1 cellular context compared by ENCODE assay signal in the genomic region with DNA sequence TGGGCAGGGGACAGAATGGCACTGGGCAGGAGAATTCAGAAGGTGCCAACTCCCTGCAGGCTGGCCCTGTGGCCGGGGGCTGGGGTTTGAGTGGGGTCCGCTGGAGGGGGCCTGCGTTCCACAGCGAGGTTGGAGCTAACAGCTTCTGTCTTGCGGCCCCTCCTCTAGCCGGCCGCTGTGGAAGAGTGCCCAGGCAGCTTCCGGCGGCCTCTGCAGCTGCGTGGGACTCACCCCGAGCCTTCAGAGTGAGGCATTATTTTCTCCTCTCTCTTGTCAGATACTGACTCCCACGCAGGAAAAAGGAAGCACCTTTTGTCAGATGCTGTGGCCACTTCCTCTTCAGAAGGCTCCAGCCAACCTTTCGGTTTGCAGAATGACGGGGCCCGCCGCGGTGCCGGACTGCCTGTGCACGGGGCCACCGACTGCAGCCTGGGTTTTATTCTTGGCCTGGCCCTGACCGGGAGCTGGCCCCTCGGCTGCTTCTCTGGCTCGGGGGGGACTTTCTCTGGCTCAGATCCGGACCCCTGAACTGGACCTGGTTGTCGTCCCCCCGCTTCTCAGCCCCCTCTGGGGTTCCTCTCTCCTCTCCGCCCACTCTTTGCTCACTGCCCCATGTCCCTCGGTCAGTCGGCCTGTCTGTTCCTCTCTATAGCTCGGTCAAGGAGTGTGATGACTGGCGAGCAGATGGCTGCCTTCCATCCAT.
TF ChIP-seq lines count a peak whose summit lies in the region.

No MANE protein-coding gene starts in this region.

TF ChIP-seq in GM12878, 131 proteins besides CTCF, POLR2A, EP300 and RAD21 (continues in another document):
- TF ChIP-seq SMAD1 (IDR thresholded peaks at IDR 0.05; ENCODE audit: low read depth, partially characterized antibody) (no peak), YY1 (IDR thresholded peaks at IDR 0.05; ENCODE audit: low read depth, low read length) (no peak), PAX5 (IDR thresholded peaks at IDR 0.05; ENCODE audit: borderline replicate concordance, low read depth, low read length) (peak; percentile 69; the same call in 1 of the 2 replicates), LARP7 (IDR thresholded peaks at IDR 0.05) (no peak), SMARCA5 (IDR thresholded peaks at IDR 0.05) (no peak), ZBED1 (IDR thresholded peaks at IDR 0.05; ENCODE audit: borderline replicate concordance) (no peak; the same call in 1 of the 2 replicates), NR2C2 (IDR thresholded peaks at IDR 0.05; ENCODE audit: borderline replicate concordance, control insufficient read depth, insufficient read length, low read depth) (no peak), CHD1 (IDR thresholded peaks at IDR 0.05; ENCODE audit: low read depth, low read length) (no peak), TCF12 (IDR thresholded peaks at IDR 0.05; ENCODE audit: low read depth, low read length) (peak; percentile 67), STAT3 (IDR thresholded peaks at IDR 0.05; ENCODE audit: low read depth, low read length) (no peak), NFXL1 (IDR thresholded peaks at IDR 0.05; ENCODE audit: borderline replicate concordance) (no peak), MEF2B (IDR thresholded peaks at IDR 0.05; ENCODE audit: partially characterized antibody, poor library complexity, severe bottlenecking) (no peak), MTA2 (IDR thresholded peaks at IDR 0.05; ENCODE audit: low read depth) (no peak), ASH2L (IDR thresholded peaks at IDR 0.05; ENCODE audit: borderline replicate concordance, low read depth) (no peak), CHD4 (IDR thresholded peaks at IDR 0.05) (no peak), BHLHE40 (IDR thresholded peaks at IDR 0.05; ENCODE audit: borderline replicate concordance in 1 of 2, low read depth in 2 of 2, low read length in 1 of 2) (peak; percentile 34 to 54; a peak in 1 of 4 replicates), MXI1 (IDR thresholded peaks at IDR 0.05; ENCODE audit: low read depth, low read length) (no peak), CREB1 (IDR thresholded peaks at IDR 0.05; ENCODE audit: low read depth) (peak; percentile 48; the same call in 1 of the 2 replicates), IRF4 (IDR thresholded peaks at IDR 0.05; ENCODE audit: low read depth, low read length) (no peak), SMAD5 (IDR thresholded peaks at IDR 0.05; ENCODE audit: low read depth) (no peak), NRF1 (conservative IDR thresholded peaks at IDR 0.05; ENCODE audit: low read depth, low read length) (no peak), TARDBP (IDR thresholded peaks at IDR 0.05; ENCODE audit: borderline replicate concordance) (no peak), EED (IDR thresholded peaks at IDR 0.05; ENCODE audit: low read depth) (peak; percentile 30; the same call in 1 of the 2 replicates), BMI1 (IDR thresholded peaks at IDR 0.05; ENCODE audit: borderline replicate concordance) (no peak), TCF3 (IDR thresholded peaks at IDR 0.05; ENCODE audit: borderline replicate concordance, insufficient read depth, low read depth, low read length) (peak; percentile 91; the same call in 1 of the 2 replicates), IKZF1 (conservative IDR thresholded peaks at IDR 0.05) (peak; percentile 85), MTA3 (IDR thresholded peaks at IDR 0.05; ENCODE audit: borderline replicate concordance, low read length) (no peak; the same call in 1 of the 2 replicates), RB1 (IDR thresholded peaks at IDR 0.05; ENCODE audit: borderline replicate concordance) (no peak), FOS (IDR thresholded peaks at IDR 0.05; ENCODE audit: borderline replicate concordance, extremely low read depth, insufficient read length) (no peak), FOXM1 (IDR thresholded peaks at IDR 0.05; ENCODE audit: low read depth, low read length) (peak; percentile 58), MEF2A (IDR thresholded peaks at IDR 0.05; ENCODE audit: insufficient read depth, low read depth, low read length) (peak; percentile 44; the same call in 1 of the 2 replicates), RCOR1 (conservative IDR thresholded peaks at IDR 0.05; ENCODE audit: low read depth, low read length) (no peak), SPI1 (IDR thresholded peaks at IDR 0.05; ENCODE audit: borderline replicate concordance, insufficient read depth, low read depth, low read length) (peak; percentile 93), NR2F1 (conservative IDR thresholded peaks at IDR 0.05) (peak; percentile 50; the same call in 1 of the 2 replicates)
- TF ChIP-seq, protein P1, sequence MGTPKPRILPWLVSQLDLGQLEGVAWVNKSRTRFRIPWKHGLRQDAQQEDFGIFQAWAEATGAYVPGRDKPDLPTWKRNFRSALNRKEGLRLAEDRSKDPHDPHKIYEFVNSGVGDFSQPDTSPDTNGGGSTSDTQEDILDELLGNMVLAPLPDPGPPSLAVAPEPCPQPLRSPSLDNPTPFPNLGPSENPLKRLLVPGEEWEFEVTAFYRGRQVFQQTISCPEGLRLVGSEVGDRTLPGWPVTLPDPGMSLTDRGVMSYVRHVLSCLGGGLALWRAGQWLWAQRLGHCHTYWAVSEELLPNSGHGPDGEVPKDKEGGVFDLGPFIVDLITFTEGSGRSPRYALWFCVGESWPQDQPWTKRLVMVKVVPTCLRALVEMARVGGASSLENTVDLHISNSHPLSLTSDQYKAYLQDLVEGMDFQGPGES (IDR thresholded peaks at IDR 0.05), result no peak
- TF ChIP-seq, protein P2, sequence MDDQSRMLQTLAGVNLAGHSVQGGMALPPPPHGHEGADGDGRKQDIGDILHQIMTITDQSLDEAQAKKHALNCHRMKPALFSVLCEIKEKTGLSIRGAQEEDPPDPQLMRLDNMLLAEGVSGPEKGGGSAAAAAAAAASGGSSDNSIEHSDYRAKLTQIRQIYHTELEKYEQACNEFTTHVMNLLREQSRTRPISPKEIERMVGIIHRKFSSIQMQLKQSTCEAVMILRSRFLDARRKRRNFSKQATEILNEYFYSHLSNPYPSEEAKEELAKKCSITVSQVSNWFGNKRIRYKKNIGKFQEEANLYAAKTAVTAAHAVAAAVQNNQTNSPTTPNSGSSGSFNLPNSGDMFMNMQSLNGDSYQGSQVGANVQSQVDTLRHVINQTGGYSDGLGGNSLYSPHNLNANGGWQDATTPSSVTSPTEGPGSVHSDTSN (IDR thresholded peaks at IDR 0.05; ENCODE audit: insufficient replicate concordance, low read depth, low read length), result no peak
- TF ChIP-seq, protein P3, sequence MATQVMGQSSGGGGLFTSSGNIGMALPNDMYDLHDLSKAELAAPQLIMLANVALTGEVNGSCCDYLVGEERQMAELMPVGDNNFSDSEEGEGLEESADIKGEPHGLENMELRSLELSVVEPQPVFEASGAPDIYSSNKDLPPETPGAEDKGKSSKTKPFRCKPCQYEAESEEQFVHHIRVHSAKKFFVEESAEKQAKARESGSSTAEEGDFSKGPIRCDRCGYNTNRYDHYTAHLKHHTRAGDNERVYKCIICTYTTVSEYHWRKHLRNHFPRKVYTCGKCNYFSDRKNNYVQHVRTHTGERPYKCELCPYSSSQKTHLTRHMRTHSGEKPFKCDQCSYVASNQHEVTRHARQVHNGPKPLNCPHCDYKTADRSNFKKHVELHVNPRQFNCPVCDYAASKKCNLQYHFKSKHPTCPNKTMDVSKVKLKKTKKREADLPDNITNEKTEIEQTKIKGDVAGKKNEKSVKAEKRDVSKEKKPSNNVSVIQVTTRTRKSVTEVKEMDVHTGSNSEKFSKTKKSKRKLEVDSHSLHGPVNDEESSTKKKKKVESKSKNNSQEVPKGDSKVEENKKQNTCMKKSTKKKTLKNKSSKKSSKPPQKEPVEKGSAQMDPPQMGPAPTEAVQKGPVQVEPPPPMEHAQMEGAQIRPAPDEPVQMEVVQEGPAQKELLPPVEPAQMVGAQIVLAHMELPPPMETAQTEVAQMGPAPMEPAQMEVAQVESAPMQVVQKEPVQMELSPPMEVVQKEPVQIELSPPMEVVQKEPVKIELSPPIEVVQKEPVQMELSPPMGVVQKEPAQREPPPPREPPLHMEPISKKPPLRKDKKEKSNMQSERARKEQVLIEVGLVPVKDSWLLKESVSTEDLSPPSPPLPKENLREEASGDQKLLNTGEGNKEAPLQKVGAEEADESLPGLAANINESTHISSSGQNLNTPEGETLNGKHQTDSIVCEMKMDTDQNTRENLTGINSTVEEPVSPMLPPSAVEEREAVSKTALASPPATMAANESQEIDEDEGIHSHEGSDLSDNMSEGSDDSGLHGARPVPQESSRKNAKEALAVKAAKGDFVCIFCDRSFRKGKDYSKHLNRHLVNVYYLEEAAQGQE (IDR thresholded peaks at IDR 0.05; ENCODE audit: low read depth, low read length), result no peak
- TF ChIP-seq, protein P4, sequence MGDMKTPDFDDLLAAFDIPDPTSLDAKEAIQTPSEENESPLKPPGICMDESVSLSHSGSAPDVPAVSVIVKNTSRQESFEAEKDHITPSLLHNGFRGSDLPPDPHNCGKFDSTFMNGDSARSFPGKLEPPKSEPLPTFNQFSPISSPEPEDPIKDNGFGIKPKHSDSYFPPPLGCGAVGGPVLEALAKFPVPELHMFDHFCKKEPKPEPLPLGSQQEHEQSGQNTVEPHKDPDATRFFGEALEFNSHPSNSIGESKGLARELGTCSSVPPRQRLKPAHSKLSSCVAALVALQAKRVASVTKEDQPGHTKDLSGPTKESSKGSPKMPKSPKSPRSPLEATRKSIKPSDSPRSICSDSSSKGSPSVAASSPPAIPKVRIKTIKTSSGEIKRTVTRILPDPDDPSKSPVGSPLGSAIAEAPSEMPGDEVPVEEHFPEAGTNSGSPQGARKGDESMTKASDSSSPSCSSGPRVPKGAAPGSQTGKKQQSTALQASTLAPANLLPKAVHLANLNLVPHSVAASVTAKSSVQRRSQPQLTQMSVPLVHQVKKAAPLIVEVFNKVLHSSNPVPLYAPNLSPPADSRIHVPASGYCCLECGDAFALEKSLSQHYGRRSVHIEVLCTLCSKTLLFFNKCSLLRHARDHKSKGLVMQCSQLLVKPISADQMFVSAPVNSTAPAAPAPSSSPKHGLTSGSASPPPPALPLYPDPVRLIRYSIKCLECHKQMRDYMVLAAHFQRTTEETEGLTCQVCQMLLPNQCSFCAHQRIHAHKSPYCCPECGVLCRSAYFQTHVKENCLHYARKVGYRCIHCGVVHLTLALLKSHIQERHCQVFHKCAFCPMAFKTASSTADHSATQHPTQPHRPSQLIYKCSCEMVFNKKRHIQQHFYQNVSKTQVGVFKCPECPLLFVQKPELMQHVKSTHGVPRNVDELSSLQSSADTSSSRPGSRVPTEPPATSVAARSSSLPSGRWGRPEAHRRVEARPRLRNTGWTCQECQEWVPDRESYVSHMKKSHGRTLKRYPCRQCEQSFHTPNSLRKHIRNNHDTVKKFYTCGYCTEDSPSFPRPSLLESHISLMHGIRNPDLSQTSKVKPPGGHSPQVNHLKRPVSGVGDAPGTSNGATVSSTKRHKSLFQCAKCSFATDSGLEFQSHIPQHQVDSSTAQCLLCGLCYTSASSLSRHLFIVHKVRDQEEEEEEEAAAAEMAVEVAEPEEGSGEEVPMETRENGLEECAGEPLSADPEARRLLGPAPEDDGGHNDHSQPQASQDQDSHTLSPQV (IDR thresholded peaks at IDR 0.05), result no peak
- TF ChIP-seq, protein P5, sequence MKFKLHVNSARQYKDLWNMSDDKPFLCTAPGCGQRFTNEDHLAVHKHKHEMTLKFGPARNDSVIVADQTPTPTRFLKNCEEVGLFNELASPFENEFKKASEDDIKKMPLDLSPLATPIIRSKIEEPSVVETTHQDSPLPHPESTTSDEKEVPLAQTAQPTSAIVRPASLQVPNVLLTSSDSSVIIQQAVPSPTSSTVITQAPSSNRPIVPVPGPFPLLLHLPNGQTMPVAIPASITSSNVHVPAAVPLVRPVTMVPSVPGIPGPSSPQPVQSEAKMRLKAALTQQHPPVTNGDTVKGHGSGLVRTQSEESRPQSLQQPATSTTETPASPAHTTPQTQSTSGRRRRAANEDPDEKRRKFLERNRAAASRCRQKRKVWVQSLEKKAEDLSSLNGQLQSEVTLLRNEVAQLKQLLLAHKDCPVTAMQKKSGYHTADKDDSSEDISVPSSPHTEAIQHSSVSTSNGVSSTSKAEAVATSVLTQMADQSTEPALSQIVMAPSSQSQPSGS (IDR thresholded peaks at IDR 0.05; ENCODE audit: low read length), result 0 out of 2 replicates have a peak, but pooled peaks have one; percentile 51
- TF ChIP-seq, protein P6, sequence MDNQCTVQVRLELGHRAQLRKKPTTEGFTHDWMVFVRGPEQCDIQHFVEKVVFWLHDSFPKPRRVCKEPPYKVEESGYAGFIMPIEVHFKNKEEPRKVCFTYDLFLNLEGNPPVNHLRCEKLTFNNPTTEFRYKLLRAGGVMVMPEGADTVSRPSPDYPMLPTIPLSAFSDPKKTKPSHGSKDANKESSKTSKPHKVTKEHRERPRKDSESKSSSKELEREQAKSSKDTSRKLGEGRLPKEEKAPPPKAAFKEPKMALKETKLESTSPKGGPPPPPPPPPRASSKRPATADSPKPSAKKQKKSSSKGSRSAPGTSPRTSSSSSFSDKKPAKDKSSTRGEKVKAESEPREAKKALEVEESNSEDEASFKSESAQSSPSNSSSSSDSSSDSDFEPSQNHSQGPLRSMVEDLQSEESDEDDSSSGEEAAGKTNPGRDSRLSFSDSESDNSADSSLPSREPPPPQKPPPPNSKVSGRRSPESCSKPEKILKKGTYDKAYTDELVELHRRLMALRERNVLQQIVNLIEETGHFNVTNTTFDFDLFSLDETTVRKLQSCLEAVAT (IDR thresholded peaks at IDR 0.05), result no peak
- TF ChIP-seq, protein P7, sequence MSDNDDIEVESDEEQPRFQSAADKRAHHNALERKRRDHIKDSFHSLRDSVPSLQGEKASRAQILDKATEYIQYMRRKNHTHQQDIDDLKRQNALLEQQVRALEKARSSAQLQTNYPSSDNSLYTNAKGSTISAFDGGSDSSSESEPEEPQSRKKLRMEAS (IDR thresholded peaks at IDR 0.05; ENCODE audit: low read depth, low read length), result no peak
- TF ChIP-seq, protein P8, sequence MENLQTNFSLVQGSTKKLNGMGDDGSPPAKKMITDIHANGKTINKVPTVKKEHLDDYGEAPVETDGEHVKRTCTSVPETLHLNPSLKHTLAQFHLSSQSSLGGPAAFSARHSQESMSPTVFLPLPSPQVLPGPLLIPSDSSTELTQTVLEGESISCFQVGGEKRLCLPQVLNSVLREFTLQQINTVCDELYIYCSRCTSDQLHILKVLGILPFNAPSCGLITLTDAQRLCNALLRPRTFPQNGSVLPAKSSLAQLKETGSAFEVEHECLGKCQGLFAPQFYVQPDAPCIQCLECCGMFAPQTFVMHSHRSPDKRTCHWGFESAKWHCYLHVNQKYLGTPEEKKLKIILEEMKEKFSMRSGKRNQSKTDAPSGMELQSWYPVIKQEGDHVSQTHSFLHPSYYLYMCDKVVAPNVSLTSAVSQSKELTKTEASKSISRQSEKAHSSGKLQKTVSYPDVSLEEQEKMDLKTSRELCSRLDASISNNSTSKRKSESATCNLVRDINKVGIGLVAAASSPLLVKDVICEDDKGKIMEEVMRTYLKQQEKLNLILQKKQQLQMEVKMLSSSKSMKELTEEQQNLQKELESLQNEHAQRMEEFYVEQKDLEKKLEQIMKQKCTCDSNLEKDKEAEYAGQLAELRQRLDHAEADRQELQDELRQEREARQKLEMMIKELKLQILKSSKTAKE (IDR thresholded peaks at IDR 0.05; ENCODE audit: low read depth, poor library complexity, severe bottlenecking), result no peak
- TF ChIP-seq, protein P9, sequence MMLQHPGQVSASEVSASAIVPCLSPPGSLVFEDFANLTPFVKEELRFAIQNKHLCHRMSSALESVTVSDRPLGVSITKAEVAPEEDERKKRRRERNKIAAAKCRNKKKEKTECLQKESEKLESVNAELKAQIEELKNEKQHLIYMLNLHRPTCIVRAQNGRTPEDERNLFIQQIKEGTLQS (IDR thresholded peaks at IDR 0.05; ENCODE audit: borderline replicate concordance, extremely low read depth, low read depth, low read length), result no peak
